ENCODE assay signal across 17 cellular contexts in the genomic region with DNA sequence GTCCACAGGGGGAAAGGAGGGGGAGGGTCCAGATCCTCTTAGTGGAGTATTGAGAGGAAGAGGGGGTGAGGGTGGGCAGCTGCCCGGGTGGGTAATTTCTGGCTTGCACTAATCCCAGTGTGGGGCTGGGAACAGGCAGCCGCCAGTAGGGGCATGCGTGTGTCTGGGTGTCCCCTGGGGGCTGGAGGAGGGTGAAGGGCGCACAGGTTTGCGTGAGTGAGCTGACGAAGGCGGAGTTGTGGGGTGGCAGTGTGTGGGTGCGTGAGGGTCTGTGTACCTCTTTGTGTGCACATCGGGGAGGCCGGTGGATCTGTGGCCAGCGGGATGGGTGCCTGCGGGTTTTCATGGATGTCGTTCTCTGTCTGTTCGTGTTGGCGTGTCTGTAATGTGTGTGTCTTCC.
"Had no signal": no experiment of that assay in that cellular context is flagged by ENCODE, and none has a peak within 500 bp of the region (broad histone marks: within the 10 kb centered on the region; RNA-seq: fewer than 3 reads in every experiment).

No MANE protein-coding gene starts in this region.

- H3K27me3 ChIP-seq: right atrium auricular region had no signal

- H3K4me3 Mint-ChIP-seq: memory B cell; natural killer cell treated with Interleukin-12 subunit alpha and Interleukin-12 subunit beta and Interleukin-15 and Interleukin-18, amount 100 ng/mL, for 72 hours had no signal

- H3K27ac Mint-ChIP-seq: memory B cell; natural killer cell treated with Interleukin-12 subunit alpha and Interleukin-12 subunit beta and Interleukin-15 and Interleukin-18, amount 100 ng/mL, for 72 hours had no signal

- H3K9me3 ChIP-seq: colonic mucosa, left ventricle myocardium inferior, lower lobe of right lung, neutrophil, right atrium auricular region had no signal

- H3K4me3 ChIP-seq: colonic mucosa, left ventricle myocardium inferior, lower lobe of right lung, right atrium auricular region had no signal

- H3K4me1 Mint-ChIP-seq: memory B cell had no signal

- H3K36me3 Mint-ChIP-seq: memory B cell; natural killer cell treated with Interleukin-12 subunit alpha and Interleukin-12 subunit beta and Interleukin-15 and Interleukin-18, amount 100 ng/mL, for 72 hours had no signal

- H3K36me3 ChIP-seq: colonic mucosa, left ventricle myocardium inferior, lower lobe of right lung, neutrophil, right atrium auricular region had no signal

- DNase-seq: colonic mucosa; dermis blood vessel endothelial cell; erythroblast; foreskin keratinocyte; kidney; left cardiac atrium; left ventricle myocardium inferior; lower lobe of right lung; midbrain; small intestine; stimulated activated CD4-positive, alpha-beta T cell treated with anti-CD3 and anti-CD28 coated beads, Interleukin-12 subunit alpha, Interleukin-12 subunit beta, amount 100 ng/mL, for 4 hours; stimulated activated naive CD4-positive, alpha-beta T cell treated with Interleukin-2 at 50 U/mL for 16 hours; trophoblast cell had no signal

- ATAC-seq: foreskin keratinocyte; left cardiac atrium; lower lobe of right lung; natural killer cell treated with Interleukin-12 subunit alpha and Interleukin-12 subunit beta and Interleukin-15 and Interleukin-18, amount 100 ng/mL, for 72 hours had no signal

- H3K27ac ChIP-seq: colonic mucosa, foreskin keratinocyte, left ventricle myocardium inferior, lower lobe of right lung, neutrophil, right atrium auricular region had no signal

- H3K9me3 Mint-ChIP-seq: memory B cell; natural killer cell treated with Interleukin-12 subunit alpha and Interleukin-12 subunit beta and Interleukin-15 and Interleukin-18, amount 100 ng/mL, for 72 hours had no signal

- H3K4me1 ChIP-seq: colonic mucosa, foreskin keratinocyte, left ventricle myocardium inferior, lower lobe of right lung, right atrium auricular region had no signal
